Comparison of ENCODE assay signal across 15 cellular contexts in genomic region chr14:96156804-96157760, GRCh38. TPM values are rescaled to one million over a fixed set of nuclear protein-coding genes. Genes with fewer than 3 reads are reported as not detected.
"Had no signal": no experiment of that assay in that cellular context is flagged by ENCODE, and none has a peak within 500 bp of the region (broad histone marks: within the 10 kb centered on the region; RNA-seq: fewer than 3 reads in every experiment).

No MANE protein-coding gene starts in this region.

- DNase-seq: activated CD4-positive, alpha-beta T cell treated with anti-CD3 and anti-CD28 coated beads for 4 hours; activated CD8-positive, alpha-beta T cell treated with anti-CD3 and anti-CD28 coated beads, Interleukin-2, amount 10 ng/mL, durations not matched to agents 7 days and 5 days; activated naive CD4-positive, alpha-beta T cell treated with anti-CD3 and anti-CD28 coated beads, Interleukin-2, amount 50 U/mL, for 16 hours; activated T-cell treated with anti-CD3 and anti-CD28 coated beads, Interleukin-2, amount 50 U/mL, for 1 hour; caudate nucleus; cortex of kidney; effector memory CD4-positive, alpha-beta T cell; ovary; T-helper 1 cell; tibial artery had no signal

- H3K27ac ChIP-seq: adrenal gland, epithelial cell of prostate, neural progenitor cell, ovary, skin epidermis, tibial artery, VCaP had no signal

- H3K4me3 ChIP-seq: adrenal gland, neural progenitor cell, ovary, skin epidermis, tibial artery had no signal

- ATAC-seq: activated CD8-positive, alpha-beta T cell treated with anti-CD3 and anti-CD28 coated beads, Interleukin-2, amount 10 ng/mL, durations not matched to agents 7 days and 5 days had no signal

- H3K27me3 ChIP-seq: adrenal gland, neural progenitor cell, ovary, tibial artery had no signal

- H3K4me1 ChIP-seq: adrenal gland, neural progenitor cell, tibial artery had no signal

- H3K9me3 ChIP-seq: adrenal gland, ovary, tibial artery had no signal

- H3K36me3 ChIP-seq: adrenal gland, neural progenitor cell, ovary, tibial artery had no signal

RNA-seq across cellular contexts. Expression of gene BDKRB2, which starts 47.6 kb away (rescaled TPM):
- total RNA-seq: activated CD8-positive, alpha-beta T cell treated with anti-CD3 and anti-CD28 coated beads, Interleukin-2, amount 10 ng/mL, durations not matched to agents 7 days and 5 days had no signal
